In the genomic region with DNA sequence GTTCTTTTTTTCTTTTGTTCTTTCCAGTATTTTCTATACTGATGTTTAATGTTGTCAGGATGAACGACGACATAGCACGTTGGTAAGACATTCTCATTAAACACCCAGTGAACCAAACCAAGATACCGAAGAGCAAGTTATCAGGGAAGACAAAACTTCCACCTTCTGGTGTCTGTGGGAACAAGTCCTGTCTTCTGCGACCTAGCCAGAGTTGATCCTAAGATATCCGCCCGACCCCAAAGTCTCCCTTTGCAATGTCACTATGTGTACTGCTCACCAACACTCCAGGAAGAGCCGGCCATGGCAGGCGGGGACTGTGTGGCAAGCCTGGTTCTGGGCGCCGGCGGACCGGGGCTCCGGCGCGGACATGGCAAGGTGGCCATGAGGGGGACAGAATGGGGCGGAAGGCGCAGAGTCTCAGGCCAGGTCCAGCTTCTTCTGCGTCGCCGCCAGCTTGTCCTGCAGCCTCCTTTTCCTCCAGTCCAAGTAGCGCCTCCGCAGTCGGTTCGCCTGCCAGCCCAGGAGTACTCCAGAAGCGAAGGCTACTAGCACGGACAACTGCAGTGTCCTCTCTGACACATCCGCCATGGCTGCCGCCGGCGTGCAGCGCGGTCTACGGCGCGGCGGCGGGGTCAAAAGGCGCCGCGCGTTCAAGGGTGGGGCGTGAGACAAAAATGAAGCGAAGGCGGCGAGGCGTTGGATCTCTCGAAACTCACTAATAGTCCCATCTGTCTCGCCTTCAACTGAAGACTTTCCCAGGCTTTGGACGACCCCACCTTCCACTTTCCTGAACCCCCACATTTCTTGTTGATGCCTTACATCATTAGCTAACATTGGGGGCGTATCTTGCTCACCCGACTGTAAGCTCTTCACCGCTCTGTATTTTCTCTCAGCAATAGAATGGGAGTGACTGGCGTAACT, we compare ENCODE assay signal across 8 cellular contexts. TPM values are rescaled to one million over a fixed set of nuclear protein-coding genes. Genes with fewer than 3 reads are reported as not detected.
DNase-seq lines count a peak whose midpoint lies in the region; ATAC-seq and TF ChIP-seq lines count a peak whose summit lies in the region.

A gene with protein sequence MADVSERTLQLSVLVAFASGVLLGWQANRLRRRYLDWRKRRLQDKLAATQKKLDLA (minus strand): TSS at position 610 of the 921 bp plus-strand sequence. CDS start 22 bp downstream, at position 588.

- H3K23ac ChIP-seq in H9 (ENCODE audit: insufficient read length, low read depth, low read length) = no peak within 1 kb of the TSS

- H3T11ph ChIP-seq in H9 (ENCODE audit: low read length) = no peak within 1 kb of the TSS

- H3K14ac ChIP-seq in H9 (ENCODE audit: insufficient read depth, low read length) = 0 out of 2 replicates have a peak within 1 kb of the TSS, but pooled peaks have one; percentile 71

- no peak within 1 kb of the TSS for H3K27ac ChIP-seq in H9 (ENCODE audit: insufficient read length, low read depth, low read length)
- peak within 1 kb of the TSS; percentile 65 to 86 for H3K27ac ChIP-seq in SK-N-SH (ENCODE audit: low read depth in 2 of 2, low read length in 1 of 2)
- peak within 1 kb of the TSS; percentile 71 to 79 for H3K27ac ChIP-seq in testis

- H3K9me3 ChIP-seq in H9 (ENCODE audit: control insufficient read depth, low read depth, low read length) (peaks cover 5% of the 10 kb centered on the region), SK-N-SH (no peaks in the 10 kb centered on the region), testis (no peaks in the 10 kb centered on the region)

- intact Hi-C loops in testis (cut with DNase I; ENCODE audit: low total_unique reads) = no loop called here

- H2AFZ ChIP-seq in H9 (ENCODE audit: low read length) (peak within 1 kb of the TSS; percentile 68), SK-N-SH (ENCODE audit: low read depth) (peak within 1 kb of the TSS; percentile 86)

- H3K4me1 ChIP-seq in H9 (ENCODE audit: insufficient read depth, low read length) = no peaks in the 10 kb centered on the region
- H3K4me1 ChIP-seq in SK-N-SH (ENCODE audit: control insufficient read depth in 1 of 2, insufficient read depth in 2 of 2, low read depth in 1 of 2, low read length in 1 of 2) = peaks cover 0 to 5% of the 10 kb centered on the region in 2 experiments; a peak in 1 of 4 replicates
- H3K4me1 ChIP-seq in testis = no peaks in the 10 kb centered on the region

- peak within 1 kb of the TSS; percentile 68 for H3K18ac ChIP-seq in H9 (ENCODE audit: insufficient read length, low read depth, low read length)

- H3K9me3 Mint-ChIP-seq in H9 = peaks cover 15 to 28% of the 10 kb centered on the region in 2 experiments

- peaks cover 8 to 10% of the 10 kb centered on the region in 2 experiments for H3K36me3 ChIP-seq in SK-N-SH (replicated peaks in 1 of 2; ENCODE audit: control insufficient read depth in 1 of 2, insufficient read depth in 2 of 2, low read length in 1 of 2)
- H3K36me3 ChIP-seq in testis (ENCODE audit: low read depth, missing control alignments) = no peaks in the 10 kb centered on the region

- H3K4me2 ChIP-seq in H9 (ENCODE audit: insufficient read depth, insufficient read length, low read length) (peak within 1 kb of the TSS; percentile 39), SK-N-SH (peak within 1 kb of the TSS; percentile 88)

- ATAC-seq in omental fat pad (ENCODE audit: low FRiP score) = peak; percentile 92

- peak; percentile 68 for DNase-seq in GM03348 (ENCODE audit: low spot score)
- DNase-seq in H9 = peak; percentile 70
- DNase-seq in M059J (ENCODE audit: low read depth) = peak; percentile 72
- DNase-seq in SK-N-SH = peak; percentile 83
- DNase-seq in activated naive CD4-positive, alpha-beta T cell treated with anti-CD3 and anti-CD28 coated beads, Interleukin-2, amount 50 U/mL, for 16 hours = peak; percentile 77
- DNase-seq in germinal center (ENCODE audit: low spot score) = peak; percentile 62
- DNase-seq in omental fat pad (ENCODE audit: low spot score) = peak; percentile 52
- DNase-seq in testis = peak; percentile 84

- H3K27me3 Mint-ChIP-seq in H9 (ENCODE audit: low read depth) = peaks cover 11% of the 10 kb centered on the region

- peak within 1 kb of the TSS; percentile 89 to 91 for H3K4me3 Mint-ChIP-seq in H9

- no peak for TF ChIP-seq RAD21 in SK-N-SH (IDR thresholded peaks at IDR 0.05; ENCODE audit: low read length)

- CTCF ChIA-PET in SK-N-SH (lab: Yijun Ruan, JAX) = interaction anchor here (1.1 to 1.2 kb wide), 2 partner anchors 13 to 55 kb away, joined by 3 read pairs; no protein-coding TSS in a partner anchor

- H3K4me1 Mint-ChIP-seq in H9 = no peaks in the 10 kb centered on the region

- TF ChIP-seq EP300 in SK-N-SH (IDR thresholded peaks at IDR 0.05; ENCODE audit: borderline replicate concordance in 1 of 2, low read depth in 1 of 2, low read length in 1 of 2) = peak in 1 of 2 experiments; percentile 25; a peak in 1 of 4 replicates

- H2BK12ac ChIP-seq in H9 (ENCODE audit: insufficient read length, low read depth, low read length) = no peak within 1 kb of the TSS

- no peaks in the 10 kb centered on the region for H3K79me1 ChIP-seq in H9 (ENCODE audit: insufficient read depth, low read depth, low read length, poor library complexity, severe bottlenecking)

- H3K9ac ChIP-seq in H9 (ENCODE audit: extremely low read depth, insufficient read length, low read length) = peak within 1 kb of the TSS; percentile 63
- H3K9ac ChIP-seq in SK-N-SH = peak within 1 kb of the TSS; percentile 80

- no peak for TF ChIP-seq POLR2A in testis (IDR thresholded peaks at IDR 0.05)

- no peaks in the 10 kb centered on the region for H3K79me2 ChIP-seq in H9 (ENCODE audit: insufficient read depth, low read length)
- H3K79me2 ChIP-seq in SK-N-SH (ENCODE audit: insufficient read depth) = peaks cover 21% of the 10 kb centered on the region; the same call in 1 of the 2 replicates

- H4K91ac ChIP-seq in H9 (ENCODE audit: insufficient read length, low read depth, low read length) = no peak within 1 kb of the TSS

- H2BK120ac ChIP-seq in H9 (ENCODE audit: low read depth, low read length, poor library complexity, severe bottlenecking) = no peak within 1 kb of the TSS

- H3K4ac ChIP-seq in H9 (ENCODE audit: low read depth, low read length) = no peak within 1 kb of the TSS

- no peaks in the 10 kb centered on the region for H3K9me2 ChIP-seq in SK-N-SH

- no peaks in the 10 kb centered on the region for H3K23me2 ChIP-seq in H9 (ENCODE audit: insufficient read length, low read depth, low read length, poor library complexity, severe bottlenecking)

- WGBS in H9 (ENCODE audit: extremely low coverage, insufficient read length, low lambda C conversion rate) = no CpG with 5 or more reads among the region's 54 CpGs
- WGBS in SK-N-SH (ENCODE audit: low lambda C conversion rate) = 3% methylated on average over 34 of the region's 54 CpGs
- 0 to 1% methylated on average over 37 to 52 of the region's 54 CpGs for WGBS in testis, 2 donors

- H3K36me3 Mint-ChIP-seq in H9 (ENCODE audit: insufficient read depth in 1 of 3, low read depth in 3 of 3) = peaks cover 1 to 8% (median 3%) of the 10 kb centered on the region in 3 experiments; a peak in 4 of 7 replicates

- H4K20me1 ChIP-seq in H9 (ENCODE audit: control insufficient read depth, insufficient read depth, insufficient read length) (no peaks in the 10 kb centered on the region), SK-N-SH (ENCODE audit: insufficient read depth) (no peaks in the 10 kb centered on the region)

- no peaks in the 10 kb centered on the region for H3K27me3 ChIP-seq in H9 (ENCODE audit: insufficient read depth, low read length)
- no peaks in the 10 kb centered on the region; the same call in 1 of the 2 replicates for H3K27me3 ChIP-seq in SK-N-SH (ENCODE audit: insufficient read depth)
- no peaks in the 10 kb centered on the region for H3K27me3 ChIP-seq in testis

- no peak within 1 kb of the TSS for H2AK5ac ChIP-seq in H9 (ENCODE audit: insufficient read length, low read length)

- no peak within 1 kb of the TSS for H2BK5ac ChIP-seq in H9 (ENCODE audit: insufficient read length, low read length)

- no peak within 1 kb of the TSS for H3K56ac ChIP-seq in H9 (ENCODE audit: insufficient read length, low read depth, low read length)

- H3K4me3 ChIP-seq in SK-N-SH (ENCODE audit: low read depth in 2 of 2, low read length in 1 of 2) (peak within 1 kb of the TSS; percentile 92), testis (peak within 1 kb of the TSS; percentile 87 to 89)

- no peaks in the 10 kb centered on the region for H3F3A ChIP-seq in SK-N-SH (replicated peaks; ENCODE audit: insufficient read depth)

- POLR2A ChIA-PET in SK-N-SH (lab: Yijun Ruan, JAX) = no interaction called here

- no peak within 1 kb of the TSS for H4K5ac ChIP-seq in H9 (ENCODE audit: insufficient read length, low read depth, low read length)

- no peak within 1 kb of the TSS for H2BK20ac ChIP-seq in H9 (ENCODE audit: low read depth, low read length, poor library complexity, severe bottlenecking)

- no peak within 1 kb of the TSS; a peak in 2 of 7 replicates for H3K27ac Mint-ChIP-seq in H9

- no peak within 1 kb of the TSS for H4K8ac ChIP-seq in H9 (replicated peaks; ENCODE audit: insufficient read length, low read depth, low read length)

- H2BK15ac ChIP-seq in H9 (ENCODE audit: low read depth, low read length) = no peak within 1 kb of the TSS

- no peak for TF ChIP-seq CTCF in H9 (conservative IDR thresholded peaks at IDR 0.05)
- TF ChIP-seq CTCF in SK-N-SH (IDR thresholded peaks at IDR 0.05) = no peak
- TF ChIP-seq CTCF in omental fat pad (IDR thresholded peaks at IDR 0.05) = no peak
- TF ChIP-seq CTCF in testis (IDR thresholded peaks at IDR 0.05) = no peak

TF ChIP-seq in SK-N-SH, 30 proteins besides CTCF, POLR2A, EP300 and RAD21 (continues in another document):
- TF ChIP-seq, protein P1, sequence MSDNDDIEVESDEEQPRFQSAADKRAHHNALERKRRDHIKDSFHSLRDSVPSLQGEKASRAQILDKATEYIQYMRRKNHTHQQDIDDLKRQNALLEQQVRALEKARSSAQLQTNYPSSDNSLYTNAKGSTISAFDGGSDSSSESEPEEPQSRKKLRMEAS (IDR thresholded peaks at IDR 0.05; ENCODE audit: low read depth) = peak; percentile 97
- TF ChIP-seq IRF3 (IDR thresholded peaks at IDR 0.05; ENCODE audit: low read depth, low read length) = no peak

RNA-seq across cellular contexts. Expression of the gene that starts here (rescaled TPM):
- total RNA-seq in H9 (2021) = 15.8 and 16.3 TPM in 2 replicates
- total RNA-seq in M059J (2014; rRNA removed; shearing (Covaris generic)) = 81.6 and 86.7 TPM in 2 replicates
- 39.1 and 45.6 TPM in 2 replicates for polyA plus RNA-seq in SK-N-SH (2012; rRNA removed)
- 27.0 and 33.1 TPM in 2 replicates for polyA plus RNA-seq in SK-N-SH (2012; cell fraction: cytosol; rRNA removed)
- 10.5 and 40.1 TPM in 2 replicates for polyA plus RNA-seq in SK-N-SH (2012; cell fraction: nucleus; rRNA removed)
- total RNA-seq in omental fat pad = 100 to 1,000 TPM in 2 of 4 donors, 10 to 100 TPM in 2; 60.9 to 135 (median 88.3) TPM
- 10 to 100 TPM; 67.7 to 70.3 TPM for total RNA-seq in testis
- 44.4 TPM for polyA plus RNA-seq in testis (ENCODE audit: insufficient read depth, low read depth, low replicate concordance)
